In the genomic region with DNA sequence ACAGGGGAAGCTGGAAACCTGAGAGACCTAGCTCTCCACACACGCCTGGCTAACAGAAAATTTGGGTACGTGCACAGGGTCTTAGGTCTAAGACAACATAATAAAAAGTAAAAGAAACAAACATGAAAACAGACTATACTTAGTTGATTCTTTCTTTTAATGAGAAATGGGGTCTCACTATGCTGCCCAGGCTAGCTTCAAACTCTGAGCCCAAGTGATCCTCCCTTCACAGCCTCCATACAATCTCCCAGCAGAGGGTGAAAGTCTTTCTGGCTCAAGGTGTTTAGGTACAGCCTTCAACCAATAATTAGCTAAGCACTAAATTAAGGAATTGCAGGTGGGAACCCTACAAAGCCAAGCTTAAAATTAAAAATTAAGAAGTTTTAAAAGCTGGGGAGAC, we compare ENCODE assay signal across 25 cellular contexts.
DNase-seq lines count a peak whose midpoint lies in the region; ATAC-seq, FAIRE-seq and TF ChIP-seq lines count a peak whose summit lies in the region.
"Had no signal": no experiment of that assay in that cellular context is flagged by ENCODE, and none has a peak within 500 bp of the region (broad histone marks: within the 10 kb centered on the region; RNA-seq: fewer than 3 reads in every experiment).

No MANE protein-coding gene starts in this region.

- H3K36me3 ChIP-seq in BLaER1 treated with 17β-estradiol and CSF1 and Interleukin-3, amounts not matched to agents 10 nM and 100 nM, result peaks cover 43 to 79% (median 64%) of the 10 kb centered on the region in 11 experiments
- H3K36me3 ChIP-seq in K562 (ENCODE audit: control insufficient read depth, insufficient read depth, low read length), result peaks cover 28% of the 10 kb centered on the region; the same call in 2 of the 3 replicates
- peaks cover 7% of the 10 kb centered on the region for H3K36me3 ChIP-seq in neural progenitor cell
- H3K36me3 ChIP-seq in esophagus muscularis mucosa, result peaks cover 6 to 16% (median 8%) of the 10 kb centered on the region in 4 donors

- no peak for FAIRE-seq in K562 (lab: Jason Lieb, UNC)
- FAIRE-seq: A549, G401.6, GM12878, GM19239 had no signal

- peak overlapping the region in 8 of 11 experiments; percentile 28 to 83 (median 72); a peak in 13 of 22 replicates for H3K4me2 ChIP-seq in BLaER1 treated with 17β-estradiol and CSF1 and Interleukin-3, amounts not matched to agents 10 nM and 100 nM
- H3K4me2 ChIP-seq in K562 (ENCODE audit: insufficient read depth, low read length) (no peak overlapping the region), neural progenitor cell (no peak overlapping the region)
- H3K4me2 ChIP-seq: A549 had no signal

- peaks cover 29 to 41% (median 33%) of the 10 kb centered on the region in 11 experiments for H3K9me3 ChIP-seq in BLaER1 treated with 17β-estradiol and CSF1 and Interleukin-3, amounts not matched to agents 10 nM and 100 nM (replicated peaks in 1 of 11)
- H3K9me3 ChIP-seq in K562 (replicated peaks; ENCODE audit: control insufficient read depth, insufficient read depth, low read depth, low read length), result 0 out of 2 replicates have a peak, but pooled peaks cover 2% of the 10 kb centered on the region
- H3K9me3 ChIP-seq in neural progenitor cell (ENCODE audit: low read depth), result peaks cover 6% of the 10 kb centered on the region
- peaks cover 0 to 7% (median 3%) of the 10 kb centered on the region in 4 donors for H3K9me3 ChIP-seq in esophagus muscularis mucosa
- H3K9me3 ChIP-seq: BE2C had no signal

- TF ChIP-seq EP300 in K562 (IDR thresholded peaks at IDR 0.05; ENCODE audit: low read length) (no peak), esophagus muscularis mucosa (IDR thresholded peaks at IDR 0.05) (no peak)

- 90% methylated on average over 2 of the region's 2 CpGs for WGBS in K562 (ENCODE audit: insufficient coverage, low coverage, missing lambda C conversion rate)
- WGBS in esophagus muscularis mucosa, result 91% methylated on average over 2 of the region's 2 CpGs

- no TSS peak for BruUV-seq in K562 (replicated peaks; lab: Mats Ljungman, UMichigan)

- no peak overlapping the region for H3K4me3 Mint-ChIP-seq in neural progenitor cell
- H3K4me3 Mint-ChIP-seq in activated CD8-positive, alpha-beta memory T cell treated with anti-CD3 and anti-CD28 coated beads, Interleukin-2, amount 10 ng/mL, durations not matched to agents 7 days and 5 days, result no peak overlapping the region
- H3K4me3 Mint-ChIP-seq: CD4-positive, CD25-positive, alpha-beta regulatory T cell; CD8-positive, alpha-beta T cell had no signal

- H4K20me1 ChIP-seq in BLaER1 treated with 17β-estradiol and CSF1 and Interleukin-3, amounts not matched to agents 10 nM and 100 nM, result peaks cover 0 to 33% (median 0%) of the 10 kb centered on the region in 11 experiments; a peak in 5 of 22 replicates
- no peaks in the 10 kb centered on the region for H4K20me1 ChIP-seq in K562 (replicated peaks; ENCODE audit: control insufficient read depth, insufficient read depth, low read length)
- peaks cover 18% of the 10 kb centered on the region for H4K20me1 ChIP-seq in neural progenitor cell (ENCODE audit: low read depth)

- DNase-seq in HL-60 (ENCODE audit: low read depth in 1 of 2, low spot score in 1 of 2) (no peak), K562 (ENCODE audit: extremely low read depth in 1 of 4, low spot score in 3 of 4) (no peak), neural progenitor cell (ENCODE audit: low spot score) (no peak), esophagus muscularis mucosa (ENCODE audit: extremely low spot score) (no peak), Right ventricle myocardium inferior (ENCODE audit: missing footprints) (no peak)
- no peak for DNase-seq in activated CD8-positive, alpha-beta memory T cell treated with anti-CD3 and anti-CD28 coated beads, Interleukin-2, amount 10 ng/mL, durations not matched to agents 7 days and 5 days
- DNase-seq: 8988T; ACHN; AML-193; BE2C; C1 segment of cervical spinal cord; Caco-2; CD4-positive, CD25-positive, alpha-beta regulatory T cell; CD8-positive, alpha-beta T cell; DMS153; DND-41; GM23248; H7; HCEC 1CT had no signal

- CTCF ChIA-PET in K562 (lab: Yijun Ruan, JAX; ENCODE audit: low intra/inter-chr PET ratio), result no interaction called here
- CTCF ChIA-PET in activated CD8-positive, alpha-beta memory T cell treated with anti-CD3 and anti-CD28 coated beads, Interleukin-2, amount 10 ng/mL, durations not matched to agents 7 days and 5 days (lab: Charles Lee), result interaction anchor here (1.0 kb wide), 1 partner anchor 11 kb away, joined by 3 read pairs; no protein-coding TSS in a partner anchor

- no peaks in the 10 kb centered on the region for H3K27me3 Mint-ChIP-seq in neural progenitor cell (ENCODE audit: insufficient read depth, low read depth)
- no peaks in the 10 kb centered on the region for H3K27me3 Mint-ChIP-seq in activated CD8-positive, alpha-beta memory T cell treated with anti-CD3 and anti-CD28 coated beads, Interleukin-2, amount 10 ng/mL, durations not matched to agents 7 days and 5 days
- H3K27me3 Mint-ChIP-seq: CD4-positive, CD25-positive, alpha-beta regulatory T cell had no signal

- H2AFZ ChIP-seq in K562 (ENCODE audit: low read depth, low read length) (no peak overlapping the region), neural progenitor cell (replicated peaks) (no peak overlapping the region)
- H2AFZ ChIP-seq: GM23248 had no signal

- H3K9ac ChIP-seq in BLaER1 treated with 17β-estradiol and CSF1 and Interleukin-3, amounts not matched to agents 10 nM and 100 nM, result peak overlapping the region in 3 of 11 experiments; percentile 60 to 65 (median 60); a peak in 3 of 22 replicates
- H3K9ac ChIP-seq in K562 (ENCODE audit: insufficient read depth in 1 of 2, low read depth in 2 of 2, low read length in 2 of 2) (no peak overlapping the region), neural progenitor cell (no peak overlapping the region)
- H3K9ac ChIP-seq: GM23248 had no signal

- H3K27ac ChIP-seq in BLaER1 treated with 17β-estradiol and CSF1 and Interleukin-3, amounts not matched to agents 10 nM and 100 nM, result peak overlapping the region in 9 of 11 experiments; percentile 69 to 90 (median 81); a peak in 17 of 22 replicates
- H3K27ac ChIP-seq in HL-60 (replicated peaks) (peak overlapping the region; percentile 87), K562 (ENCODE audit: extremely low read depth, low read depth, low read length) (no peak overlapping the region), neural progenitor cell (peak overlapping the region; percentile 26), esophagus muscularis mucosa (replicated peaks in 1 of 4) (no peak overlapping the region)
- H3K27ac ChIP-seq: A549, GM23248 had no signal

- no peak overlapping the region for H3K4me3 ChIP-seq in BLaER1 treated with 17β-estradiol and CSF1 and Interleukin-3, amounts not matched to agents 10 nM and 100 nM
- no peak overlapping the region for H3K4me3 ChIP-seq in HL-60 (replicated peaks; ENCODE audit: insufficient read depth, low read length)
- H3K4me3 ChIP-seq in K562, result no peak overlapping the region
- H3K4me3 ChIP-seq in neural progenitor cell, result no peak overlapping the region
- H3K4me3 ChIP-seq in esophagus muscularis mucosa, result no peak overlapping the region
- H3K4me3 ChIP-seq: A549, GM12878, GM23248 had no signal

- H3K4me1 Mint-ChIP-seq in neural progenitor cell, result peaks cover 27% of the 10 kb centered on the region
- no peaks in the 10 kb centered on the region for H3K4me1 Mint-ChIP-seq in activated CD8-positive, alpha-beta memory T cell treated with anti-CD3 and anti-CD28 coated beads, Interleukin-2, amount 10 ng/mL, durations not matched to agents 7 days and 5 days

- peaks cover 13% of the 10 kb centered on the region for H3F3A ChIP-seq in neural progenitor cell (ENCODE audit: low read depth)

- ATAC-seq in K562 (no peak), HG02763 (IDR thresholded peaks at IDR 0.05; ENCODE audit: unreplicated experiment) (no peak), Right ventricle myocardium inferior (no peak)
- no peak for ATAC-seq in activated CD8-positive, alpha-beta memory T cell treated with anti-CD3 and anti-CD28 coated beads, Interleukin-2, amount 10 ng/mL, durations not matched to agents 7 days and 5 days
- ATAC-seq: CD8-positive, alpha-beta T cell; GM12878 had no signal

- no peaks in the 10 kb centered on the region for H3K9me1 ChIP-seq in K562 (ENCODE audit: control insufficient read depth, insufficient read depth, low read length)

- H3K27ac Mint-ChIP-seq in neural progenitor cell, result no peak overlapping the region
- H3K27ac Mint-ChIP-seq in activated CD8-positive, alpha-beta memory T cell treated with anti-CD3 and anti-CD28 coated beads, Interleukin-2, amount 10 ng/mL, durations not matched to agents 7 days and 5 days, result no peak overlapping the region
- H3K27ac Mint-ChIP-seq: CD8-positive, alpha-beta T cell had no signal

- TF ChIP-seq RAD21 in K562 (CRISPR knock-in tag; conservative IDR thresholded peaks at IDR 0.05 in 1 of 2, IDR thresholded peaks at IDR 0.05 in 1 of 2), result no peak

- no peak for TF ChIP-seq POLR2A in K562 (conservative IDR thresholded peaks at IDR 0.05)
- TF ChIP-seq POLR2A in esophagus muscularis mucosa (IDR thresholded peaks at IDR 0.05; ENCODE audit: low read depth), result no peak

- H3K4me1 ChIP-seq in BLaER1 treated with 17β-estradiol and CSF1 and Interleukin-3, amounts not matched to agents 10 nM and 100 nM, result peaks cover 26 to 59% (median 48%) of the 10 kb centered on the region in 10 experiments
- H3K4me1 ChIP-seq in K562 (replicated peaks in 1 of 2; ENCODE audit: control insufficient read depth in 2 of 2, insufficient read depth in 2 of 2, low read length in 2 of 2), result no peaks in the 10 kb centered on the region
- H3K4me1 ChIP-seq in neural progenitor cell, result peaks cover 37% of the 10 kb centered on the region
- H3K4me1 ChIP-seq in esophagus muscularis mucosa, result no peaks in the 10 kb centered on the region
- H3K4me1 ChIP-seq: A549, BE2C, Caco-2 had no signal

- H3K36me3 Mint-ChIP-seq in neural progenitor cell, result peaks cover 32% of the 10 kb centered on the region
- H3K36me3 Mint-ChIP-seq in activated CD8-positive, alpha-beta memory T cell treated with anti-CD3 and anti-CD28 coated beads, Interleukin-2, amount 10 ng/mL, durations not matched to agents 7 days and 5 days, result peaks cover 44% of the 10 kb centered on the region

- intact Hi-C loops in K562 (cut with micrococcal nuclease), result no loop called here
- intact Hi-C loops in esophagus muscularis mucosa (cut with DNase I), result no loop called here
- intact Hi-C loops in Right ventricle myocardium inferior (cut with DNase I), result no loop called here

- H3K27me3 ChIP-seq in BLaER1 treated with 17β-estradiol and CSF1 and Interleukin-3, amounts not matched to agents 10 nM and 100 nM, result no peaks in the 10 kb centered on the region
- H3K27me3 ChIP-seq in HL-60 (ENCODE audit: insufficient read depth, poor library complexity, severe bottlenecking) (no peaks in the 10 kb centered on the region), K562 (ENCODE audit: control insufficient read depth in 2 of 2, insufficient read depth in 2 of 2, low read length in 2 of 2) (no peaks in the 10 kb centered on the region), neural progenitor cell (no peaks in the 10 kb centered on the region), esophagus muscularis mucosa (no peaks in the 10 kb centered on the region)
- H3K27me3 ChIP-seq: BE2C had no signal

- TF ChIP-seq CTCF in HL-60 (IDR thresholded peaks at IDR 0.05; ENCODE audit: insufficient read depth, low read length) (no peak), K562 (IDR thresholded peaks at IDR 0.05 in 2 of 3, conservative IDR thresholded peaks at IDR 0.05 in 1 of 3; ENCODE audit: insufficient read depth in 2 of 3, low read depth in 1 of 3, low read length in 3 of 3) (no peak), neural progenitor cell (IDR thresholded peaks at IDR 0.05) (no peak), esophagus muscularis mucosa (IDR thresholded peaks at IDR 0.05) (no peak)

- peaks cover 30% of the 10 kb centered on the region for H3K9me3 Mint-ChIP-seq in neural progenitor cell
- H3K9me3 Mint-ChIP-seq in activated CD8-positive, alpha-beta memory T cell treated with anti-CD3 and anti-CD28 coated beads, Interleukin-2, amount 10 ng/mL, durations not matched to agents 7 days and 5 days (ENCODE audit: low read depth), result peaks cover 20% of the 10 kb centered on the region

- in situ Hi-C loops in K562 (cut with MboI), result no loop called here

- H3K79me2 ChIP-seq in K562 (ENCODE audit: control insufficient read depth, insufficient read depth, low read length) (peaks cover 5% of the 10 kb centered on the region; the same call in 2 of the 3 replicates), neural progenitor cell (ENCODE audit: low read depth) (peaks cover 3% of the 10 kb centered on the region)

- POLR2A ChIA-PET in K562 (lab: Yijun Ruan, JAX), result no interaction called here

Comparison
In these comparisons a context has a peak if more than half of its experiments do, and no peak if none do; other contexts are left out.
1. H3K27ac ChIP-seq: peak in BLaER1 treated with 17β-estradiol and CSF1 and Interleukin-3, amounts not matched to agents 10 nM and 100 nM (9 of 11), HL-60 (single experiment) and neural progenitor cell (single experiment); none in K562 (single experiment) and esophagus muscularis mucosa (0 of 4).
2. H3K4me2 ChIP-seq: peak in BLaER1 treated with 17β-estradiol and CSF1 and Interleukin-3, amounts not matched to agents 10 nM and 100 nM (8 of 11); none in K562 (single experiment) and neural progenitor cell (single experiment).